In genomic region chr1:89453123-89453972, GRCh38 we compare ENCODE assay signal across 25 cellular contexts.
"Had no signal": no experiment of that assay in that cellular context is flagged by ENCODE, and none has a peak within 500 bp of the region (broad histone marks: within the 10 kb centered on the region; RNA-seq: fewer than 3 reads in every experiment).

No MANE protein-coding gene starts in this region.

- H3K27me3 ChIP-seq: adrenal gland, body of pancreas, dorsolateral prefrontal cortex, gastrocnemius medialis, hepatocyte, spleen, testis, transverse colon had no signal

- ATAC-seq: activated T-cell treated with anti-CD3 and anti-CD28 coated beads, Interleukin-2, amount 50 U/mL, for 72 hours; body of pancreas; gastrocnemius medialis; left cardiac atrium; left ventricle myocardium superior; right cardiac atrium; stimulated activated naive CD8-positive, alpha-beta T cell treated with anti-CD3 and anti-CD28 coated beads, Interleukin-15, Interleukin-2, amounts not matched to agents 100 U/mL and 50 U/mL, for 24 hours; T-cell had no signal

- DNase-seq: activated CD4-positive, alpha-beta T cell treated with anti-CD3 and anti-CD28 coated beads for 4 hours; activated CD4-positive, alpha-beta T cell treated with anti-CD3 and anti-CD28 coated beads, Interleukin-2, amount 50 U/mL, for 4 hours; activated naive CD4-positive, alpha-beta T cell treated with Interleukin-2 at 50 U/mL for 16 hours; activated naive CD8-positive, alpha-beta T cell treated with anti-CD3 and anti-CD28 coated beads for 36 hours; activated T-cell treated with anti-CD3 and anti-CD28 coated beads for 4 hours; activated T-cell treated with anti-CD3 and anti-CD28 coated beads, Interleukin-2, amount 50 U/mL, for 72 hours; adrenal gland; aorta; body of pancreas; dorsolateral prefrontal cortex; effector memory CD4-positive, alpha-beta T cell; gastrocnemius medialis; islet precursor cell; left cardiac atrium; left ventricle myocardium superior; occipital lobe; right cardiac atrium; spleen; stimulated activated naive CD8-positive, alpha-beta T cell treated with anti-CD3 and anti-CD28 coated beads, Interleukin-15, Interleukin-2, amounts not matched to agents 100 U/mL and 50 U/mL, for 24 hours; T-cell; testis; transverse colon had no signal

- H3K4me3 ChIP-seq: adrenal gland, body of pancreas, coronary artery, dorsolateral prefrontal cortex, gastrocnemius medialis, hepatocyte, spleen, testis, transverse colon had no signal

- H3K79me2 ChIP-seq: hepatocyte had no signal

- H2AFZ ChIP-seq: hepatocyte had no signal

- H3K36me3 ChIP-seq: adrenal gland, gastrocnemius medialis, spleen, transverse colon had no signal

- H3K27ac ChIP-seq: adrenal gland, body of pancreas, coronary artery, dorsolateral prefrontal cortex, gastrocnemius medialis, hepatocyte, spleen, testis, transverse colon, VCaP had no signal

- H3K4me1 ChIP-seq: adrenal gland, body of pancreas, gastrocnemius medialis, testis, transverse colon had no signal

- H3K4me2 ChIP-seq: hepatocyte had no signal

- H3K9me3 ChIP-seq: adrenal gland, body of pancreas, gastrocnemius medialis, spleen, testis, transverse colon had no signal
